29 cellular contexts compared by ENCODE assay signal in genomic region chr11:130932086-130932712, GRCh38.
"Had no signal": no experiment of that assay in that cellular context is flagged by ENCODE, and none has a peak within 500 bp of the region (broad histone marks: within the 10 kb centered on the region; RNA-seq: fewer than 3 reads in every experiment).

No MANE protein-coding gene starts in this region.

- H3K9me3 ChIP-seq: esophagus squamous epithelium had no signal

- H3K27me3 ChIP-seq: brain microvascular endothelial cell, esophagus squamous epithelium had no signal

- ATAC-seq: activated CD4-positive, alpha-beta T cell treated with anti-CD3 and anti-CD28 coated beads for 36 hours; activated CD8-positive, alpha-beta T cell treated with anti-CD3 and anti-CD28 coated beads for 36 hours; activated T-cell treated with anti-CD3 and anti-CD28 coated beads, Interleukin-2, amount 50 U/mL, for 4 hours; activated T-helper 17 cell treated with anti-CD3 and anti-CD28 coated beads, Interleukin-2, amount 50 U/mL, for 72 hours; effector memory CD8-positive, alpha-beta T cell had no signal

- H3K4me3 ChIP-seq: esophagus squamous epithelium had no signal

- H3K36me3 ChIP-seq: brain microvascular endothelial cell, esophagus squamous epithelium had no signal

- FAIRE-seq: astrocyte, bronchial epithelial cell, colon, endometrium, endothelial cell of umbilical vein, frontal cortex had no signal

- H3K4me1 ChIP-seq: esophagus squamous epithelium had no signal

- H3K27ac ChIP-seq: brain microvascular endothelial cell, esophagus squamous epithelium had no signal

- DNase-seq: activated CD4-positive, alpha-beta T cell treated with anti-CD3 and anti-CD28 coated beads for 36 hours; activated CD4-positive, alpha-beta T cell treated with anti-CD3 and anti-CD28 coated beads, Interleukin-2, amount 50 U/mL, for 1 hour; activated CD4-positive, alpha-beta T cell treated with anti-CD3 and anti-CD28 coated beads, Interleukin-2, amount 50 U/mL, for 48 hours; activated CD4-positive, CD25-positive, alpha-beta regulatory T cell; activated CD4-positive, CD25-positive, alpha-beta regulatory T cell treated with anti-CD3 and anti-CD28 coated beads, Interleukin-2, amount 50 U/mL, for 72 hours; activated CD8-positive, alpha-beta memory T cell treated with anti-CD3 and anti-CD28 coated beads for 24 hours; activated CD8-positive, alpha-beta T cell treated with anti-CD3 and anti-CD28 coated beads for 36 hours; activated effector memory CD4-positive, alpha-beta T cell treated with Interleukin-2 at 50 U/mL for 16 hours; activated gamma-delta T cell treated with Interleukin-2 at 50 U/mL for 16 hours; activated naive CD4-positive, alpha-beta T cell treated with anti-CD3 and anti-CD28 coated beads, Interleukin-2, amount 50 U/mL, for 16 hours; activated naive CD4-positive, alpha-beta T cell treated with Interleukin-2 at 50 U/mL for 16 hours; activated T-cell treated with anti-CD3 and anti-CD28 coated beads, Interleukin-2, amount 50 U/mL, for 4 hours; amniotic stem cell; anterior cingulate cortex; brain microvascular endothelial cell; cortex of kidney; dermis blood vessel endothelial cell; effector CD4-positive, alpha-beta T cell; effector memory CD8-positive, alpha-beta T cell; esophagus squamous epithelium; head of caudate nucleus; T-helper 2 cell had no signal
